In genomic region chr21:42666023-42666747, GRCh38 we compare ENCODE assay signal across 10 cellular contexts. TPM values are rescaled to one million over a fixed set of nuclear protein-coding genes. Genes with fewer than 3 reads are reported as not detected.
DNase-seq lines count a peak whose midpoint lies in the region; ATAC-seq lines count a peak whose summit lies in the region.
"Had no signal": no experiment of that assay in that cellular context is flagged by ENCODE, and none has a peak within 500 bp of the region (broad histone marks: within the 10 kb centered on the region; RNA-seq: fewer than 3 reads in every experiment).

No MANE protein-coding gene starts in this region.

- peak; percentile 65 for DNase-seq in activated CD4-positive, alpha-beta T cell treated with anti-CD3 and anti-CD28 coated beads for 48 hours
- DNase-seq in activated CD4-positive, alpha-beta T cell treated with anti-CD3 and anti-CD28 coated beads, Interleukin-2, amount 50 U/mL, for 4 hours = no peak
- peak; percentile 9 for DNase-seq in SK-MEL-5 (ENCODE audit: low read depth, low spot score)
- peak; percentile 36 for DNase-seq in effector CD8-positive, alpha-beta T cell (lab: John Stamatoyannopoulos, UW)
- peak; percentile 43 to 46 for DNase-seq in stimulated activated naive CD8-positive, alpha-beta T cell treated with anti-CD3 and anti-CD28 coated beads, Interleukin-15, amount 100 ng/mL, for 72 hours
- no peak for DNase-seq in NCI-H345 treated with DMSO at 0.1 percent for 48 hours (lab: John Stamatoyannopoulos, UW; ENCODE audit: unreplicated experiment)
- DNase-seq: NCI-H146 had no signal

- in situ Hi-C loops in SK-MEL-5 (cut with HindIII; ENCODE audit: low pct_unique_long_range_greater_than_20kb, low sequenced_read_pairs) = no loop called here

- H3K9me3 Mint-ChIP-seq in stimulated activated naive CD8-positive, alpha-beta T cell treated with anti-CD3 and anti-CD28 coated beads, Interleukin-15, amount 100 ng/mL, for 72 hours = no peaks in the 10 kb centered on the region
- H3K9me3 Mint-ChIP-seq: natural killer cell treated with Interleukin-12 subunit alpha and Interleukin-12 subunit beta and Interleukin-15 and Interleukin-18, amount 100 ng/mL, for 72 hours had no signal

- no peak overlapping the region for H3K27ac Mint-ChIP-seq in stimulated activated naive CD8-positive, alpha-beta T cell treated with anti-CD3 and anti-CD28 coated beads, Interleukin-15, amount 100 ng/mL, for 72 hours
- H3K27ac Mint-ChIP-seq: natural killer cell treated with Interleukin-12 subunit alpha and Interleukin-12 subunit beta and Interleukin-15 and Interleukin-18, amount 100 ng/mL, for 72 hours had no signal

- no peaks in the 10 kb centered on the region for H3K27me3 Mint-ChIP-seq in stimulated activated naive CD8-positive, alpha-beta T cell treated with anti-CD3 and anti-CD28 coated beads, Interleukin-15, amount 100 ng/mL, for 72 hours

- H3K4me3 Mint-ChIP-seq in stimulated activated naive CD8-positive, alpha-beta T cell treated with anti-CD3 and anti-CD28 coated beads, Interleukin-15, amount 100 ng/mL, for 72 hours = no peak overlapping the region
- H3K4me3 Mint-ChIP-seq: natural killer cell treated with Interleukin-12 subunit alpha and Interleukin-12 subunit beta and Interleukin-15 and Interleukin-18, amount 100 ng/mL, for 72 hours had no signal

- ATAC-seq in stimulated activated naive CD8-positive, alpha-beta T cell treated with anti-CD3 and anti-CD28 coated beads, Interleukin-15, amount 100 ng/mL, for 72 hours = no peak
- ATAC-seq in GM19351 (IDR thresholded peaks at IDR 0.05; ENCODE audit: unreplicated experiment) (no peak), HG02938 (IDR thresholded peaks at IDR 0.05; ENCODE audit: unreplicated experiment) (no peak)

- no peaks in the 10 kb centered on the region for H3K4me1 Mint-ChIP-seq in stimulated activated naive CD8-positive, alpha-beta T cell treated with anti-CD3 and anti-CD28 coated beads, Interleukin-15, amount 100 ng/mL, for 72 hours

RNA-seq across cellular contexts. Expression of gene PDE9A, which starts 12.8 kb away (rescaled TPM):
- 2.9 and 3.1 TPM in 2 replicates for total RNA-seq in SK-MEL-5 (2014; rRNA removed; shearing (Covaris generic))
- 5.4 and 7.1 TPM in 2 replicates for polyA plus RNA-seq in SK-MEL-5 (2015; cell fraction: cytosol; rRNA removed)
- 3.5 and 7.2 TPM in 2 replicates for polyA plus RNA-seq in SK-MEL-5 (2015; cell fraction: nucleus; rRNA removed)

Comparison
In these comparisons a context has a peak if more than half of its experiments do, and no peak if none do; other contexts are left out.
1. DNase-seq: peak in activated CD4-positive, alpha-beta T cell treated with anti-CD3 and anti-CD28 coated beads for 48 hours (single experiment), SK-MEL-5 (single experiment), effector CD8-positive, alpha-beta T cell (single experiment) and stimulated activated naive CD8-positive, alpha-beta T cell treated with anti-CD3 and anti-CD28 coated beads, Interleukin-15, amount 100 ng/mL, for 72 hours (2 of 2); none in activated CD4-positive, alpha-beta T cell treated with anti-CD3 and anti-CD28 coated beads, Interleukin-2, amount 50 U/mL, for 4 hours (0 of 2) and NCI-H345 treated with DMSO at 0.1 percent for 48 hours (single experiment).